13 cellular contexts compared by ENCODE assay signal in genomic region chr2:68770271-68771111, GRCh38. TPM values are rescaled to one million over a fixed set of nuclear protein-coding genes. Genes with fewer than 3 reads are reported as not detected.
DNase-seq lines count a peak whose midpoint lies in the region; ATAC-seq and TF ChIP-seq lines count a peak whose summit lies in the region.
"Had no signal": no experiment of that assay in that cellular context is flagged by ENCODE, and none has a peak within 500 bp of the region (broad histone marks: within the 10 kb centered on the region; RNA-seq: fewer than 3 reads in every experiment).

No MANE protein-coding gene starts in this region.

- POLR2A ChIA-PET in activated B cell treated with CpG ODN at 0.5 μM for 24 hours (lab: Charles Lee): interaction anchor here (0.7 to 22.0 kb wide), 22 partner anchors 8 to 137 kb away, joined by 3 to 1418 read pairs (median 4); partner anchors contain the start of gene ARHGAP25

- H3K4me1 ChIP-seq in thyroid gland: peaks cover 36 to 51% of the 10 kb centered on the region in 2 donors

- ATAC-seq in activated B cell treated with CpG ODN at 0.5 μM for 24 hours (ENCODE audit: low read depth) (peak; percentile 2), HG03442 (IDR thresholded peaks at IDR 0.05; ENCODE audit: unreplicated experiment) (no peak)

- peak overlapping the region; percentile 93 for H3K27ac Mint-ChIP-seq in activated naive CD4-positive, alpha-beta T cell treated with anti-CD3 and anti-CD28 coated beads for 36 hours
- peak overlapping the region; percentile 96 for H3K27ac Mint-ChIP-seq in activated B cell treated with CpG ODN at 0.5 μM for 24 hours

- TF ChIP-seq CTCF in activated B cell treated with CpG ODN at 0.5 μM for 24 hours (IDR thresholded peaks at IDR 0.05): no peak
- no peak for TF ChIP-seq CTCF in thyroid gland (IDR thresholded peaks at IDR 0.05)

- H3K9me3 ChIP-seq in thyroid gland: no peaks in the 10 kb centered on the region

- intact Hi-C loops in activated naive CD4-positive, alpha-beta T cell treated with anti-CD3 and anti-CD28 coated beads for 36 hours (cut with micrococcal nuclease): loop anchor here (1.0 kb wide), 6 partner anchors 8 to 68 kb away; no protein-coding TSS in a partner anchor
- intact Hi-C loops in activated B cell treated with CpG ODN at 0.5 μM for 24 hours (cut with micrococcal nuclease): loop anchor here (1.0 kb wide), 1 partner anchor 8 kb away; no protein-coding TSS in a partner anchor
- intact Hi-C loops in thyroid gland (cut with DNase I): no loop called here

- H3K27me3 ChIP-seq in layer of hippocampus (ENCODE audit: control insufficient read depth, insufficient read depth, low read length): no peaks in the 10 kb centered on the region
- no peaks in the 10 kb centered on the region for H3K27me3 ChIP-seq in thyroid gland

- no peak overlapping the region for H3K4me3 ChIP-seq in thyroid gland (replicated peaks in 1 of 3)

- no peaks in the 10 kb centered on the region for H3K36me3 ChIP-seq in thyroid gland

- H3K4me1 Mint-ChIP-seq in activated naive CD4-positive, alpha-beta T cell treated with anti-CD3 and anti-CD28 coated beads for 36 hours (ENCODE audit: low read depth): peaks cover 98% of the 10 kb centered on the region
- peaks cover 92% of the 10 kb centered on the region for H3K4me1 Mint-ChIP-seq in activated B cell treated with CpG ODN at 0.5 μM for 24 hours

- peaks cover 12% of the 10 kb centered on the region for H3K36me3 Mint-ChIP-seq in activated naive CD4-positive, alpha-beta T cell treated with anti-CD3 and anti-CD28 coated beads for 36 hours (ENCODE audit: low read depth)
- H3K36me3 Mint-ChIP-seq in activated B cell treated with CpG ODN at 0.5 μM for 24 hours (ENCODE audit: low read depth): peaks cover 9% of the 10 kb centered on the region

- H3K4me3 Mint-ChIP-seq in activated naive CD4-positive, alpha-beta T cell treated with anti-CD3 and anti-CD28 coated beads for 36 hours: peak overlapping the region; percentile 45
- H3K4me3 Mint-ChIP-seq in activated B cell treated with CpG ODN at 0.5 μM for 24 hours: peak overlapping the region; percentile 56

- H3K27me3 Mint-ChIP-seq in activated naive CD4-positive, alpha-beta T cell treated with anti-CD3 and anti-CD28 coated beads for 36 hours (ENCODE audit: low read depth): no peaks in the 10 kb centered on the region
- H3K27me3 Mint-ChIP-seq in activated B cell treated with CpG ODN at 0.5 μM for 24 hours: no peaks in the 10 kb centered on the region

- TF ChIP-seq POLR2A in thyroid gland (IDR thresholded peaks at IDR 0.05): no peak

- CTCF ChIA-PET in activated naive CD4-positive, alpha-beta T cell treated with anti-CD3 and anti-CD28 coated beads for 36 hours (lab: Charles Lee): interaction anchor here (1.0 to 7.5 kb wide), 9 partner anchors 9 to 306 kb away, joined by 3 to 69 read pairs (median 5); no protein-coding TSS in a partner anchor
- CTCF ChIA-PET in activated B cell treated with CpG ODN at 0.5 μM for 24 hours (lab: Charles Lee): interaction anchor here (1.0 to 2.1 kb wide), 4 partner anchors 18 to 61 kb away, joined by 3 to 23 read pairs (median 4); no protein-coding TSS in a partner anchor

- WGBS in thyroid gland, 2 donors: 79 to 90% methylated on average over 6 of the region's 6 CpGs

- DNase-seq in activated naive CD4-positive, alpha-beta T cell treated with anti-CD3 and anti-CD28 coated beads for 36 hours: peak; percentile 56
- DNase-seq in activated naive CD4-positive, alpha-beta T cell (lab: John Stamatoyannopoulos, UW): no peak
- DNase-seq in activated B cell treated with CpG ODN at 0.5 μM for 24 hours (no peak), thyroid gland (no peak), NCI-H2227 (lab: John Stamatoyannopoulos, UW; ENCODE audit: unreplicated experiment) (no peak), HT-29 (ENCODE audit: low spot score) (no peak)
- DNase-seq: cerebellar nuclear complex, GOT3, NCI-H345, substantia nigra had no signal

- H3K27ac ChIP-seq in layer of hippocampus (ENCODE audit: low read depth, low read length) (peak overlapping the region; percentile 53), thyroid gland (peak overlapping the region; percentile 22 to 55 (median 44))
- H3K27ac ChIP-seq: VCaP had no signal

- no peaks in the 10 kb centered on the region for H3K9me3 Mint-ChIP-seq in activated naive CD4-positive, alpha-beta T cell treated with anti-CD3 and anti-CD28 coated beads for 36 hours
- H3K9me3 Mint-ChIP-seq in activated B cell treated with CpG ODN at 0.5 μM for 24 hours: no peaks in the 10 kb centered on the region

RNA-seq across cellular contexts. Expression of gene ARHGAP25, which starts 35.9 kb away (rescaled TPM):
- total RNA-seq in activated naive CD4-positive, alpha-beta T cell treated with anti-CD3 and anti-CD28 coated beads for 36 hours: 10 to 100 TPM; 43.0 to 46.7 TPM
- total RNA-seq in activated B cell treated with CpG ODN at 0.5 μM for 24 hours: 324 and 336 TPM in 2 replicates
- 10 to 100 TPM in 1 of 4 donors, 1 to 10 TPM in 3; 4.0 to 11.7 (median 6.9) TPM for total RNA-seq in thyroid gland
- total RNA-seq in HT-29 (2014; rRNA removed; shearing (Covaris generic)): not detected in 2 replicates
